In the genomic region with DNA sequence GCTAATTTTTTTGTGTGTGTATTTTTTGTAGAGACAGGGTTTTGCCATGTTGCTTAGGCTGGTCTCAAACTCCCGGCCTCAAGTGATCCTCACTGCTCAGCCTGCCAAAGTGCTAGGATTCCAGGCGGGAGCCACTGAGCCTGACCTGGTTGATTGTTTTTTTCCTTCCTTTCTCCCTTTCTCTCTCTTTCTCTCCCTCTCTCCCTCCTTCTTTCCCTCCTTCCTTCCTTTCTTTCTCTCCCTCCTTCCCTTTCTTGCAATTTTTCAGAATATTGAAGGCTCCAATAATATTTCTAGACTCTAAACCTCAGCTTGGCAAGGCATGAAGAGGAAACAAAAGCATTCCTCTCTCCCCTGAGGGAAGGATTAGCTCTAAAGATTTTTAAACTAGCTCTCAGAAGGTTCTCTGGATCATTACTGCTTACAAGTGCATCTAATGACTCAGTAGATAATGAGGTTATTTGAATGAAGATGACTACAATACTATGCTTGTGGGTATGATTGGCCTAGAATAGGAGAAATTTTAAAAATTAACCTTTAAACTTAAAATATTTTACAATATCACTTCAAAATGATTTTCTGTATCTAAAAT, we compare ENCODE assay signal across 26 cellular contexts.
DNase-seq lines count a peak whose midpoint lies in the region; ATAC-seq and TF ChIP-seq lines count a peak whose summit lies in the region.
"Had no signal": no experiment of that assay in that cellular context is flagged by ENCODE, and none has a peak within 500 bp of the region (broad histone marks: within the 10 kb centered on the region; RNA-seq: fewer than 3 reads in every experiment).

No MANE protein-coding gene starts in this region.

- H4K5ac ChIP-seq in mesendoderm (ENCODE audit: low read length) = no peak overlapping the region

- no peak overlapping the region for H3K27ac Mint-ChIP-seq in MCF 10A (ENCODE audit: low read depth, unreplicated experiment)
- H3K27ac Mint-ChIP-seq in brain = peak overlapping the region in 3 of 5 experiments; percentile 61 to 91 (median 70)
- no peak overlapping the region for H3K27ac Mint-ChIP-seq in immature natural killer cell
- H3K27ac Mint-ChIP-seq: activated CD4-positive, alpha-beta T cell treated with anti-CD3 and anti-CD28 coated beads, Interleukin-2, amount 10 ng/mL, durations not matched to agents 7 days and 5 days; activated naive CD8-positive, alpha-beta T cell treated with anti-CD3 and anti-CD28 coated beads for 36 hours; activated T-helper 2 cell treated with anti-CD3 and anti-CD28 coated beads, Interferon-gamma antibody, Interleukin-2, Interleukin-4, amounts not matched to agents 10 μg/mL and 5 μg/mL and 100 μg/mL, durations not matched to agents 14 hours and 24 hours and 36 hours; B cell; dendritic cell treated with granulocyte-macrophage colony-stimulating factor and Interleukin-4, amounts not matched to agents 40 ng/mL and 50 ng/mL, for 4 days; naive thymus-derived CD4-positive, alpha-beta T cell; stimulated activated naive CD8-positive, alpha-beta T cell treated with anti-CD3 and anti-CD28 coated beads, Interleukin-15, Interleukin-2, amounts not matched to agents 100 ng/mL and 50 ng/mL, for 24 hours; T-helper 1 cell treated with Interleukin-12 subunit alpha and Interleukin-12 subunit beta and Interleukin-4 antibody, amounts not matched to agents 30 μg/mL and 1 μg/mL, for 36 hours had no signal

- H3K27ac ChIP-seq in breast epithelium = peak overlapping the region; percentile 49 to 54
- H3K27ac ChIP-seq in mesendoderm (ENCODE audit: low read depth, low read length) = no peak overlapping the region
- H3K27ac ChIP-seq: 22Rv1, gastroesophageal sphincter, SJSA1, spleen, upper lobe of right lung had no signal

- H3K27me3 Mint-ChIP-seq in MCF 10A (ENCODE audit: insufficient read depth, unreplicated experiment) (no peaks in the 10 kb centered on the region), brain (peaks cover 3% of the 10 kb centered on the region), immature natural killer cell (ENCODE audit: low read depth in 3 of 3) (peaks cover 0 to 2% (median 2%) of the 10 kb centered on the region in 3 donors)

- no TSS peak for BruUV-seq in MCF 10A (replicated peaks; lab: Mats Ljungman, UMichigan)

- H2BK120ac ChIP-seq in mesendoderm (ENCODE audit: low read depth, low read length) = no peak overlapping the region

- H3K9ac ChIP-seq in mesendoderm (ENCODE audit: low read length) = no peak overlapping the region

- intact Hi-C loops in breast epithelium (cut with DNase I; ENCODE audit: low total_unique reads) = no loop called here
- intact Hi-C loops in MCF 10A (cut with micrococcal nuclease) = no loop called here

- no peak overlapping the region for H3K18ac ChIP-seq in mesendoderm (ENCODE audit: low read length)

- TF ChIP-seq CTCF in breast epithelium (IDR thresholded peaks at IDR 0.05) (no peak), MCF 10A (IDR thresholded peaks at IDR 0.05; ENCODE audit: unreplicated experiment) (no peak), brain (conservative IDR thresholded peaks at IDR 0.05) (no peak)

- TF ChIP-seq POLR2A in breast epithelium (IDR thresholded peaks at IDR 0.05) = no peak

- no CpG with 5 or more reads among the region's 2 CpGs for WGBS in mesendoderm (ENCODE audit: extremely low coverage, insufficient coverage, low lambda C conversion rate)

- no peaks in the 10 kb centered on the region for H3K9me3 ChIP-seq in breast epithelium
- H3K9me3 ChIP-seq: gastroesophageal sphincter, SJSA1, spleen, upper lobe of right lung had no signal

- in situ Hi-C loops in KBM-7 (cut with MboI; ENCODE audit: low pct_unique_long_range_greater_than_20kb, low sequenced_read_pairs) = no loop called here

- no peak overlapping the region for H3K4me2 ChIP-seq in mesendoderm (ENCODE audit: low read length)

- H3K4me3 ChIP-seq in breast epithelium = no peak overlapping the region
- H3K4me3 ChIP-seq in mesendoderm (ENCODE audit: low read length) = no peak overlapping the region
- H3K4me3 ChIP-seq: gastroesophageal sphincter, K562, SJSA1, spleen, upper lobe of right lung had no signal

- no peaks in the 10 kb centered on the region for H3K79me2 ChIP-seq in mesendoderm (ENCODE audit: control insufficient read depth, insufficient read depth, low read length)

- H3K27me3 ChIP-seq in breast epithelium = no peaks in the 10 kb centered on the region
- no peaks in the 10 kb centered on the region for H3K27me3 ChIP-seq in mesendoderm (ENCODE audit: insufficient read depth, low read length, poor library complexity)
- H3K27me3 ChIP-seq: gastroesophageal sphincter, SJSA1, upper lobe of right lung had no signal

- no peak for DNase-seq in breast epithelium (ENCODE audit: low spot score in 2 of 2)
- DNase-seq in MCF 10A (ENCODE audit: unreplicated experiment) = no peak
- DNase-seq in mesendoderm = peak; percentile 4
- DNase-seq in HK-2 (ENCODE audit: unreplicated experiment) = no peak
- no peak for DNase-seq in immature natural killer cell
- DNase-seq in KBM-7 = no peak
- DNase-seq: activated CD4-positive, alpha-beta T cell treated with anti-CD3 and anti-CD28 coated beads, Interleukin-2, amount 10 ng/mL, durations not matched to agents 7 days and 5 days; activated CD8-positive, alpha-beta memory T cell treated with anti-CD3 and anti-CD28 coated beads, Interleukin-2, amount 50 U/mL, for 4 hours; activated naive CD8-positive, alpha-beta T cell treated with anti-CD3 and anti-CD28 coated beads for 36 hours; COR-L47; naive thymus-derived CD4-positive, alpha-beta T cell; NCI-H187 treated with DMSO at 0.1 percent for 48 hours; spleen; stimulated activated CD4-positive, alpha-beta T cell treated with anti-CD3 and anti-CD28 coated beads, Interleukin-4, amount 100 ng/mL, for 24 hours; upper lobe of right lung had no signal

- H2BK5ac ChIP-seq in mesendoderm (ENCODE audit: low read length) = no peak overlapping the region

- H3K9me3 Mint-ChIP-seq in MCF 10A (ENCODE audit: unreplicated experiment) = peaks cover 8% of the 10 kb centered on the region
- peaks cover 0 to 5% (median 0%) of the 10 kb centered on the region in 5 experiments for H3K9me3 Mint-ChIP-seq in brain
- no peaks in the 10 kb centered on the region for H3K9me3 Mint-ChIP-seq in immature natural killer cell
- H3K9me3 Mint-ChIP-seq: activated CD4-positive, alpha-beta T cell treated with anti-CD3 and anti-CD28 coated beads, Interleukin-2, amount 10 ng/mL, durations not matched to agents 7 days and 5 days; activated naive CD8-positive, alpha-beta T cell treated with anti-CD3 and anti-CD28 coated beads for 36 hours; activated T-helper 2 cell treated with anti-CD3 and anti-CD28 coated beads, Interferon-gamma antibody, Interleukin-2, Interleukin-4, amounts not matched to agents 10 μg/mL and 5 μg/mL and 100 μg/mL, durations not matched to agents 14 hours and 24 hours and 36 hours; dendritic cell treated with granulocyte-macrophage colony-stimulating factor and Interleukin-4, amounts not matched to agents 40 ng/mL and 50 ng/mL, for 4 days; naive thymus-derived CD4-positive, alpha-beta T cell; T-helper 1 cell treated with Interleukin-12 subunit alpha and Interleukin-12 subunit beta and Interleukin-4 antibody, amounts not matched to agents 30 μg/mL and 1 μg/mL, for 36 hours had no signal

- no peak overlapping the region for H3K4me3 Mint-ChIP-seq in MCF 10A (ENCODE audit: unreplicated experiment)
- no peak overlapping the region for H3K4me3 Mint-ChIP-seq in brain
- no peak overlapping the region for H3K4me3 Mint-ChIP-seq in immature natural killer cell
- H3K4me3 Mint-ChIP-seq: activated CD4-positive, alpha-beta T cell treated with anti-CD3 and anti-CD28 coated beads, Interleukin-2, amount 10 ng/mL, durations not matched to agents 7 days and 5 days; activated naive CD8-positive, alpha-beta T cell treated with anti-CD3 and anti-CD28 coated beads for 36 hours; B cell; dendritic cell treated with granulocyte-macrophage colony-stimulating factor and Interleukin-4, amounts not matched to agents 40 ng/mL and 50 ng/mL, for 4 days; naive thymus-derived CD4-positive, alpha-beta T cell; stimulated activated naive CD8-positive, alpha-beta T cell treated with anti-CD3 and anti-CD28 coated beads, Interleukin-15, Interleukin-2, amounts not matched to agents 100 ng/mL and 50 ng/mL, for 24 hours; T-helper 1 cell treated with Interleukin-12 subunit alpha and Interleukin-12 subunit beta and Interleukin-4 antibody, amounts not matched to agents 30 μg/mL and 1 μg/mL, for 36 hours had no signal

- H3K56ac ChIP-seq in mesendoderm (ENCODE audit: low read length) = no peak overlapping the region

- no peak for ATAC-seq in GM21737 (IDR thresholded peaks at IDR 0.05; ENCODE audit: unreplicated experiment)
- ATAC-seq: gastroesophageal sphincter; K562; naive thymus-derived CD4-positive, alpha-beta T cell; upper lobe of right lung had no signal

- no peak overlapping the region for H2AK5ac ChIP-seq in mesendoderm (ENCODE audit: low read length)

- H3K36me3 ChIP-seq in breast epithelium (no peaks in the 10 kb centered on the region), mesendoderm (ENCODE audit: control insufficient read depth, insufficient read depth, low read length) (no peaks in the 10 kb centered on the region)
- H3K36me3 ChIP-seq: gastroesophageal sphincter, SJSA1, spleen, upper lobe of right lung had no signal

- peaks cover 37% of the 10 kb centered on the region for H3K4me1 Mint-ChIP-seq in MCF 10A (ENCODE audit: insufficient read depth, unreplicated experiment)
- peaks cover 30% of the 10 kb centered on the region for H3K4me1 Mint-ChIP-seq in brain
- H3K4me1 Mint-ChIP-seq in immature natural killer cell = no peaks in the 10 kb centered on the region
- H3K4me1 Mint-ChIP-seq: activated CD4-positive, alpha-beta T cell treated with anti-CD3 and anti-CD28 coated beads, Interleukin-2, amount 10 ng/mL, durations not matched to agents 7 days and 5 days; activated naive CD8-positive, alpha-beta T cell treated with anti-CD3 and anti-CD28 coated beads for 36 hours; B cell had no signal

- no peak overlapping the region for H4K8ac ChIP-seq in mesendoderm (ENCODE audit: low read depth, low read length)

- no peak overlapping the region for H3K4ac ChIP-seq in mesendoderm (ENCODE audit: low read depth, low read length)

- POLR2A ChIA-PET in MCF 10A (lab: Yijun Ruan, JAX) = interaction anchor here (1.2 to 5.2 kb wide), 2 partner anchors 47 to 68 kb away, joined by 4 to 76 read pairs; a partner anchor contains a TSS

- no peaks in the 10 kb centered on the region for H3K36me3 Mint-ChIP-seq in MCF 10A (ENCODE audit: insufficient read depth, unreplicated experiment)
- H3K36me3 Mint-ChIP-seq in brain = no peaks in the 10 kb centered on the region
- no peaks in the 10 kb centered on the region for H3K36me3 Mint-ChIP-seq in immature natural killer cell
- H3K36me3 Mint-ChIP-seq: activated naive CD8-positive, alpha-beta T cell treated with anti-CD3 and anti-CD28 coated beads for 36 hours; naive thymus-derived CD4-positive, alpha-beta T cell had no signal

- H2BK15ac ChIP-seq in mesendoderm (replicated peaks; ENCODE audit: low read depth) = no peak overlapping the region

- H3K23ac ChIP-seq in mesendoderm (ENCODE audit: low read length) = no peak overlapping the region

- H3K4me1 ChIP-seq in breast epithelium (peaks cover 0 to 5% of the 10 kb centered on the region in 2 donors), mesendoderm (ENCODE audit: control insufficient read depth, low read depth, low read length) (no peaks in the 10 kb centered on the region)

- CTCF ChIA-PET in MCF 10A (lab: Yijun Ruan, JAX) = interaction anchor here (0.5 to 2.1 kb wide), 2 partner anchors 144 to 150 kb away, joined by 4 to 7 read pairs; no protein-coding TSS in a partner anchor

- no peaks in the 10 kb centered on the region for H3K79me1 ChIP-seq in mesendoderm (ENCODE audit: low read length)

Comparison
In these comparisons a context has a peak if more than half of its experiments do, and no peak if none do; other contexts are left out.
1. H3K27ac Mint-ChIP-seq: peak in brain (3 of 5); none in MCF 10A (single experiment) and immature natural killer cell (0 of 6).